In genomic region chr4:146175541-146176453, GRCh38 we compare ENCODE assay signal across 8 cellular contexts. TPM values are rescaled to one million over a fixed set of nuclear protein-coding genes. Genes with fewer than 3 reads are reported as not detected.
DNase-seq lines count a peak whose midpoint lies in the region; ATAC-seq, FAIRE-seq and TF ChIP-seq lines count a peak whose summit lies in the region.

LSM6 (plus strand) TSS chr4:146175718; CDS start chr4:146182922, 7,204 bp downstream.

- peaks cover 32% of the 10 kb centered on the region for H3K4me1 Mint-ChIP-seq in activated CD8-positive, alpha-beta T cell treated with anti-CD3 and anti-CD28 coated beads, Interleukin-2, amount 10 ng/mL, durations not matched to agents 7 days and 5 days (ENCODE audit: low read depth)

- CTCF ChIA-PET in activated CD8-positive, alpha-beta T cell treated with anti-CD3 and anti-CD28 coated beads, Interleukin-2, amount 10 ng/mL, durations not matched to agents 7 days and 5 days (lab: Charles Lee) = no interaction called here

- TF ChIP-seq CTCF in C4-2B (conservative IDR thresholded peaks at IDR 0.05) = peak; percentile 14; the same call in 1 of the 2 replicates

- H3K27me3 Mint-ChIP-seq in activated CD8-positive, alpha-beta T cell treated with anti-CD3 and anti-CD28 coated beads, Interleukin-2, amount 10 ng/mL, durations not matched to agents 7 days and 5 days (ENCODE audit: low read depth) = no peaks in the 10 kb centered on the region

- POLR2A ChIA-PET in activated CD8-positive, alpha-beta T cell treated with anti-CD3 and anti-CD28 coated beads, Interleukin-2, amount 10 ng/mL, durations not matched to agents 7 days and 5 days (lab: Charles Lee) = no interaction called here

- peak within 1 kb of the TSS; percentile 92 for H3K27ac ChIP-seq in C4-2B

- peak within 1 kb of the TSS; percentile 84 for H3K4me3 Mint-ChIP-seq in activated CD8-positive, alpha-beta T cell treated with anti-CD3 and anti-CD28 coated beads, Interleukin-2, amount 10 ng/mL, durations not matched to agents 7 days and 5 days

- peak; percentile 62 for DNase-seq in GM19239 (ENCODE audit: insufficient read length, low spot score)
- DNase-seq in NCI-H82 (lab: John Stamatoyannopoulos, UW) = peak; percentile 88
- DNase-seq in activated CD8-positive, alpha-beta T cell treated with anti-CD3 and anti-CD28 coated beads, Interleukin-2, amount 10 ng/mL, durations not matched to agents 7 days and 5 days = peak; percentile 85
- peak; percentile 80 for DNase-seq in effector CD4-positive, alpha-beta T cell
- peak; percentile 92 for DNase-seq in lung microvascular endothelial cell (ENCODE audit: low read depth in 2 of 2)
- peak; percentile 70 to 74 (median 72) for DNase-seq in stimulated activated CD4-positive, alpha-beta T cell treated with anti-CD3 and anti-CD28 coated beads, TNF-alpha, amount 100 ng/mL, for 48 hours (ENCODE audit: low read depth in 3 of 3)

- peak within 1 kb of the TSS; percentile 81 for H3K27ac Mint-ChIP-seq in activated CD8-positive, alpha-beta T cell treated with anti-CD3 and anti-CD28 coated beads, Interleukin-2, amount 10 ng/mL, durations not matched to agents 7 days and 5 days

- H3K36me3 Mint-ChIP-seq in activated CD8-positive, alpha-beta T cell treated with anti-CD3 and anti-CD28 coated beads, Interleukin-2, amount 10 ng/mL, durations not matched to agents 7 days and 5 days (ENCODE audit: low read depth) = peaks cover 10% of the 10 kb centered on the region

- peak; percentile 96 for FAIRE-seq in GM19239 (lab: Jason Lieb, UNC)

- peak; percentile 93 for ATAC-seq in HG03457 (IDR thresholded peaks at IDR 0.05; ENCODE audit: unreplicated experiment)
- peak; percentile 97 for ATAC-seq in activated CD8-positive, alpha-beta T cell treated with anti-CD3 and anti-CD28 coated beads, Interleukin-2, amount 10 ng/mL, durations not matched to agents 7 days and 5 days

- no peaks in the 10 kb centered on the region for H3K9me3 Mint-ChIP-seq in activated CD8-positive, alpha-beta T cell treated with anti-CD3 and anti-CD28 coated beads, Interleukin-2, amount 10 ng/mL, durations not matched to agents 7 days and 5 days (ENCODE audit: insufficient read depth)

RNA-seq across cellular contexts. Expression of gene LSM6, which starts in this region (rescaled TPM):
- total RNA-seq in activated CD8-positive, alpha-beta T cell treated with anti-CD3 and anti-CD28 coated beads, Interleukin-2, amount 10 ng/mL, durations not matched to agents 7 days and 5 days = 10 to 100 TPM; 52.2 to 64.3 TPM
- total RNA-seq in lung microvascular endothelial cell = 18.7 and 19.4 TPM in 2 replicates

Comparison
In these comparisons a context has a peak if more than half of its experiments do, and no peak if none do; other contexts are left out.
1. Peak in every context shown above with its lines: DNase-seq, ATAC-seq and H3K27ac ChIP-seq.